ENCODE assay signal across 8 cellular contexts in the genomic region with DNA sequence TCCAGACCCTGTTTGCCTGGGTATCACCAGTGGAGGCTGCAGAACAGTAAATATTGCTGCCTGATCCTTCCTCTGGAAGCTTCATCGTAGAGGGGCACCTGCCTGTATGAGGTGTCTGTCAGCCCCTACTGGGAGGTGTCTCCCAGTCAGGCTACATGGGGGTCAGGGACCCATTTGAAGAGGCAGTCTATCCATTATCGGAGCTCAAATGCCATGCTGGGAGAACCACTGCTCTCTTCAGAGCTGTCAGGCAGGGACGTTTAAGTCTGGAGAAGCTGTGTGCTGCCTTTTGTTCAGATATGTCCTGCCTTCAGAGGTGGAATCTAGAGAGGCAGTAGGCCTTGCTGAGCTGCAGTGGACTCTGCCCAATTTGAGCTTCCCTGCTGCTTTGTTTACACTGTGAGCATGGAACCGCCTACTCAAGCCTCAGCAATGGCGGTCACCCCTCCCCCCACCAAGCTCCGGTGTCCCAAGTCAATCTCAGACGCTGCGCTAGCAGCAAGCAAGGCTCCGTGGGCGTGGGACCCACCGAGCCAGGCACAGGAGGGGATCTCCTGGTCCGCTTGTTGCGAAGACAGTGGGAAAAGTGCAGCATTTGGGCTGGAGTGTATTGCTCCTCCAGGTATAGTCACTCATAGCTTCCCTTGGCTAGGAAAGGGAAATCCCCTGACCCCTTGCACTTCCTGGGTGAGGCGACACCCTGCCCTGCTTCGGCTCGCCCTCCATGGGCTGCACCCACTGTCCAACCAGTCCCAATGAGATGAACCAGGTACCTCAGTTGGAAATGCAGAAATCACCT. TPM values are rescaled to one million over a fixed set of nuclear protein-coding genes. Genes with fewer than 3 reads are reported as not detected.
DNase-seq lines count a peak whose midpoint lies in the region; ATAC-seq and TF ChIP-seq lines count a peak whose summit lies in the region.
"Not testable (repeated sequence)": the region's sequence is repeated elsewhere in the genome, so short reads cannot be mapped to it uniquely, and the experiment has no call there.

No MANE protein-coding gene starts in this region.

- not testable (repeated sequence) for TF ChIP-seq CTCF in colonic mucosa (IDR thresholded peaks at IDR 0.05); right lobe of liver (IDR thresholded peaks at IDR 0.05); osteoblast (IDR thresholded peaks at IDR 0.05; ENCODE audit: extremely low read depth, low read depth, low read length)

- peaks cover 55% of the 10 kb centered on the region for H3K36me3 Mint-ChIP-seq in activated T-helper 17 cell treated with anti-CD3 and anti-CD28 coated beads, Interleukin-2, amount 50 U/mL, for 72 hours (ENCODE audit: low read depth)

- not testable (repeated sequence) for H3K4me2 ChIP-seq in osteoblast (ENCODE audit: insufficient read depth, low read length)

- H2AFZ ChIP-seq in osteoblast (ENCODE audit: low read length): not testable (repeated sequence)

- H3K9me3 ChIP-seq in HUES6 (ENCODE audit: control insufficient read depth, insufficient read depth, low read depth, low read length); colonic mucosa; right lobe of liver; osteoblast (ENCODE audit: low read depth, low read length): not testable (repeated sequence)

- peak; percentile 14 for DNase-seq in Daoy (ENCODE audit: low read depth)
- peak; percentile 19 for DNase-seq in NCI-H2227 treated with DMSO at 0.1 percent for 48 hours (lab: John Stamatoyannopoulos, UW)
- DNase-seq in colonic mucosa: peak; percentile 31
- peak; percentile 15 for DNase-seq in iPS-NIHi7 (ENCODE audit: extremely low spot score)
- peak; percentile 60 to 84 (median 79) for DNase-seq in right lobe of liver
- DNase-seq in osteoblast (ENCODE audit: insufficient read length, low spot score, missing footprints): not testable (repeated sequence)

- not testable (repeated sequence) for H3K9ac ChIP-seq in HUES6 (ENCODE audit: low read length); colonic mucosa (ENCODE audit: low read depth in 2 of 2, low read length in 2 of 2)

- H3K4me3 ChIP-seq in HUES6 (ENCODE audit: low read depth, low read length): peak overlapping the region; percentile 47
- not testable (repeated sequence) for H3K4me3 ChIP-seq in colonic mucosa; osteoblast (ENCODE audit: insufficient read depth, low read length)
- H3K4me3 ChIP-seq in right lobe of liver: peak overlapping the region in 1 of 3 donors; percentile 35

- H4K20me1 ChIP-seq in osteoblast (ENCODE audit: insufficient read depth, low read length): not testable (repeated sequence)

- not testable (repeated sequence) for H3K27me3 Mint-ChIP-seq in activated T-helper 17 cell treated with anti-CD3 and anti-CD28 coated beads, Interleukin-2, amount 50 U/mL, for 72 hours

- ATAC-seq in activated T-helper 17 cell treated with anti-CD3 and anti-CD28 coated beads, Interleukin-2, amount 50 U/mL, for 72 hours (replicated peaks): peak; percentile 20
- peak; percentile 33 to 85 (median 78) for ATAC-seq in right lobe of liver

- not testable (repeated sequence) for H3K27ac ChIP-seq in HUES6 (ENCODE audit: low read depth, low read length); colonic mucosa
- peak overlapping the region in 1 of 3 donors; percentile 72 for H3K27ac ChIP-seq in right lobe of liver
- peak overlapping the region; percentile 98 for H3K27ac ChIP-seq in osteoblast (ENCODE audit: low read depth, low read length)

- WGBS in right lobe of liver (ENCODE audit: insufficient coverage, low coverage, low lambda C conversion rate, missing lambda C conversion rate): 50% methylated on average over 8 of the region's 16 CpGs

- TF ChIP-seq POLR2A in right lobe of liver (IDR thresholded peaks at IDR 0.05): not testable (repeated sequence)

- H3K4me1 ChIP-seq in HUES6 (ENCODE audit: control insufficient read depth, insufficient read depth, low read length): peaks cover 12% of the 10 kb centered on the region
- H3K4me1 ChIP-seq in colonic mucosa, right lobe of liver: not testable (repeated sequence)
- H3K4me1 ChIP-seq in osteoblast (ENCODE audit: insufficient read depth, low read length): peaks cover 35% of the 10 kb centered on the region

- intact Hi-C loops in colonic mucosa (cut with DNase I); right lobe of liver (cut with DNase I): not testable (repeated sequence)

- H3K4me1 Mint-ChIP-seq in activated T-helper 17 cell treated with anti-CD3 and anti-CD28 coated beads, Interleukin-2, amount 50 U/mL, for 72 hours: peaks cover 10% of the 10 kb centered on the region

- H3K79me2 ChIP-seq in osteoblast (ENCODE audit: insufficient read depth, low read length): peaks cover 40% of the 10 kb centered on the region

- peak overlapping the region; percentile 25 for H3K4me3 Mint-ChIP-seq in activated T-helper 17 cell treated with anti-CD3 and anti-CD28 coated beads, Interleukin-2, amount 50 U/mL, for 72 hours

- not testable (repeated sequence) for H3K9me3 Mint-ChIP-seq in activated T-helper 17 cell treated with anti-CD3 and anti-CD28 coated beads, Interleukin-2, amount 50 U/mL, for 72 hours

- H3K36me3 ChIP-seq in HUES6 (ENCODE audit: control insufficient read depth, insufficient read depth, low read length) (peaks cover 16% of the 10 kb centered on the region), osteoblast (ENCODE audit: insufficient read depth, low read length) (peaks cover 17% of the 10 kb centered on the region)
- not testable (repeated sequence) for H3K36me3 ChIP-seq in colonic mucosa, right lobe of liver

- not testable (repeated sequence) for H3K27ac Mint-ChIP-seq in activated T-helper 17 cell treated with anti-CD3 and anti-CD28 coated beads, Interleukin-2, amount 50 U/mL, for 72 hours

- H3K27me3 ChIP-seq in HUES6 (ENCODE audit: control insufficient read depth, insufficient read depth, low read length); colonic mucosa; right lobe of liver; osteoblast (ENCODE audit: insufficient read depth, low read length): not testable (repeated sequence)

RNA-seq across cellular contexts. Expression of a gene that starts 15.2 kb away (rescaled TPM):
- total RNA-seq in Daoy (2014; rRNA removed; shearing (Covaris generic)): 7.4 and 7.5 TPM in 2 replicates
- total RNA-seq in activated T-helper 17 cell treated with anti-CD3 and anti-CD28 coated beads, Interleukin-2, amount 50 U/mL, for 72 hours: 10 to 100 TPM; 11.8 to 19.8 TPM
- total RNA-seq in colonic mucosa: 10 to 100 TPM; 12.7 to 15.8 TPM
- 10 to 100 TPM in 4 of 6 experiments, 1 to 10 TPM in 2; 3.4 to 16.3 (median 11.8) TPM for total RNA-seq in right lobe of liver
- 6.2 and 7.2 TPM in 2 replicates for total RNA-seq in osteoblast

RNA-seq across cellular contexts. Expression of a gene that starts 15.3 kb away (rescaled TPM):
- 2.5 and 3.9 TPM in 2 replicates for total RNA-seq in Daoy (2014; rRNA removed; shearing (Covaris generic))
- 1 to 10 TPM; 4.3 to 6.4 TPM for total RNA-seq in activated T-helper 17 cell treated with anti-CD3 and anti-CD28 coated beads, Interleukin-2, amount 50 U/mL, for 72 hours
- total RNA-seq in colonic mucosa (1 to 10 TPM; 6.2 to 9.4 TPM), right lobe of liver (1 to 10 TPM; 3.0 to 5.1 (median 4.4) TPM), osteoblast (33.7 and 35.1 TPM in 2 replicates)
